Comparison of ENCODE assay signal across 29 cellular contexts in genomic region chr20:44433751-44434538, GRCh38. TPM values are rescaled to one million over a fixed set of nuclear protein-coding genes. Genes with fewer than 3 reads are reported as not detected.
A peak's percentile ranks its signal among the peaks of the same experiment; 100 is the strongest.
DNase-seq lines count a peak whose midpoint lies in the region; ATAC-seq and TF ChIP-seq lines count a peak whose summit lies in the region.
"Had no signal": no experiment of that assay in that cellular context is flagged by ENCODE, and none has a peak within 500 bp of the region (broad histone marks: within the 10 kb centered on the region; RNA-seq: fewer than 3 reads in every experiment).

No MANE protein-coding gene starts in this region.

- H3K9me3 ChIP-seq in Peyer's patch, result no peaks in the 10 kb centered on the region
- H3K9me3 ChIP-seq: left ventricle myocardium inferior had no signal

- ATAC-seq in GM19452 (IDR thresholded peaks at IDR 0.05; ENCODE audit: unreplicated experiment), result no peak
- no peak for ATAC-seq in stimulated activated naive CD8-positive, alpha-beta T cell treated with anti-CD3 and anti-CD28 coated beads, Interleukin-15, Interleukin-2, amounts not matched to agents 100 U/mL and 50 U/mL, for 24 hours
- ATAC-seq in HG02642 (IDR thresholded peaks at IDR 0.05; ENCODE audit: poor library complexity, unreplicated experiment), result no peak
- ATAC-seq: activated T-cell treated with anti-CD3 and anti-CD28 coated beads, Interleukin-2, amount 50 U/mL, for 72 hours; effector memory CD8-positive, alpha-beta T cell; natural killer cell; stimulated activated effector memory CD8-positive, alpha-beta T cell treated with anti-CD3 and anti-CD28 coated beads, Interleukin-12 subunit alpha, Interleukin-12 subunit beta, amount 100 ng/mL, for 72 hours had no signal

- H3K4me1 ChIP-seq in Peyer's patch, result peaks cover 0 to 21% (median 0%) of the 10 kb centered on the region in 4 donors
- H3K4me1 ChIP-seq: left ventricle myocardium inferior had no signal

- peak in 1 of 2 donors; percentile 42 for TF ChIP-seq POLR2A in Peyer's patch (IDR thresholded peaks at IDR 0.05)

- H3K36me3 ChIP-seq in Peyer's patch, result peaks cover 0 to 5% (median 0%) of the 10 kb centered on the region in 3 donors
- H3K36me3 ChIP-seq: left ventricle myocardium inferior had no signal

- H3K27ac ChIP-seq in Peyer's patch, result peak overlapping the region in 3 of 4 donors; percentile 59 to 95 (median 80)
- H3K27ac ChIP-seq: C4-2B, KMS-11, left ventricle myocardium inferior had no signal

- DNase-seq in COLO668 (lab: John Stamatoyannopoulos, UW; ENCODE audit: unreplicated experiment) (peak; percentile 62), Peyer's patch (peak in 2 of 3 donors; percentile 84 to 90), kidney tubule cell (ENCODE audit: low spot score) (peak; percentile 27), myocyte (ENCODE audit: low read depth) (peak; percentile 77), RKO (ENCODE audit: low spot score) (no peak)
- DNase-seq in stimulated activated naive CD8-positive, alpha-beta T cell treated with anti-CD3 and anti-CD28 coated beads, Interleukin-15, Interleukin-2, amounts not matched to agents 100 U/mL and 50 U/mL, for 24 hours, result no peak
- DNase-seq: 8988T; activated CD4-positive, alpha-beta T cell treated with anti-CD3 and anti-CD28 coated beads, Interleukin-2, amount 50 U/mL, for 48 hours; activated CD4-positive, CD25-positive, alpha-beta regulatory T cell treated with anti-CD3 and anti-CD28 coated beads, Interleukin-2, amount 50 U/mL, for 72 hours; activated T-cell treated with anti-CD3 and anti-CD28 coated beads, Interleukin-2, amount 50 U/mL, for 72 hours; cortex of kidney; effector memory CD8-positive, alpha-beta T cell; HCEC 1CT; immature natural killer cell; left ventricle myocardium inferior; natural killer cell; NCI-H1417; NCI-H2029 treated with DMSO at 0.1 percent for 48 hours; NCI-H524 treated with DMSO at 0.1 percent for 48 hours; occipital lobe; OCI-M1; Right ventricle myocardium superior; T-helper 2 cell; trophoblast cell had no signal

- TF ChIP-seq CTCF in Peyer's patch (IDR thresholded peaks at IDR 0.05), result no peak

- no peak overlapping the region for H3K4me3 ChIP-seq in Peyer's patch
- H3K4me3 ChIP-seq: left ventricle myocardium inferior had no signal

- no peaks in the 10 kb centered on the region for H3K27me3 ChIP-seq in Peyer's patch

RNA-seq across cellular contexts. Expression of gene TTPAL, which starts 41.7 kb away (rescaled TPM):
- 10 to 100 TPM in 1 of 4 donors, 1 to 10 TPM in 3; 6.0 to 30.5 (median 8.9) TPM for total RNA-seq in Peyer's patch
- 4.8 and 7.2 TPM in 2 replicates for total RNA-seq in myocyte
- 6.1 TPM for polyA plus RNA-seq in myocyte (2012)

Comparison
In these comparisons a context has a peak if more than half of its experiments do, and no peak if none do; other contexts are left out.
1. DNase-seq: peak in COLO668 (single experiment), Peyer's patch (2 of 3), kidney tubule cell (single experiment) and myocyte (single experiment); none in stimulated activated naive CD8-positive, alpha-beta T cell treated with anti-CD3 and anti-CD28 coated beads, Interleukin-15, Interleukin-2, amounts not matched to agents 100 U/mL and 50 U/mL, for 24 hours (single experiment) and RKO (single experiment).